ENCODE assay signal across 4 cellular contexts in genomic region chr6:142675925-142676324, GRCh38.
"Had no signal": no experiment of that assay in that cellular context is flagged by ENCODE, and none has a peak within 500 bp of the region (broad histone marks: within the 10 kb centered on the region; RNA-seq: fewer than 3 reads in every experiment).

No MANE protein-coding gene starts in this region.

- H3K27ac ChIP-seq: GM23248 had no signal

- H2AFZ ChIP-seq: GM23248 had no signal

- H3K9me3 Mint-ChIP-seq: H9 had no signal

- DNase-seq: GM23248, H9, HCEC 1CT, IMR-90 had no signal

- H3K4me3 ChIP-seq: GM23248 had no signal

- H3K4me3 Mint-ChIP-seq: H9 had no signal

- H3K27ac Mint-ChIP-seq: H9 had no signal
